8 cellular contexts compared by ENCODE assay signal in genomic region chr4:134470544-134470943, GRCh38.
A peak's percentile ranks its signal among the peaks of the same experiment; 100 is the strongest.
DNase-seq lines count a peak whose midpoint lies in the region; ATAC-seq, FAIRE-seq and TF ChIP-seq lines count a peak whose summit lies in the region.

No MANE protein-coding gene starts in this region.

- no peaks in the 10 kb centered on the region for H3K79me2 ChIP-seq in MM.1S (ENCODE audit: low read length)

- no peaks in the 10 kb centered on the region for H3F3A ChIP-seq in MM.1S (ENCODE audit: insufficient read depth, low read length)

- no peak overlapping the region for H3K4me3 Mint-ChIP-seq in activated T-cell treated with anti-CD3 and anti-CD28 coated beads, Interleukin-2, amount 50 U/mL, for 72 hours
- H3K4me3 Mint-ChIP-seq in activated T-cell treated with anti-CD3 and anti-CD28 coated beads, Interleukin-2, amount 50 U/mL, for 24 hours: no peak overlapping the region

- no peaks in the 10 kb centered on the region for H3K4me1 ChIP-seq in MM.1S (ENCODE audit: low read length)

- no peaks in the 10 kb centered on the region for H3K36me3 Mint-ChIP-seq in activated T-cell treated with anti-CD3 and anti-CD28 coated beads, Interleukin-2, amount 50 U/mL, for 72 hours (ENCODE audit: insufficient read depth in 2 of 2)
- H3K36me3 Mint-ChIP-seq in activated T-cell treated with anti-CD3 and anti-CD28 coated beads, Interleukin-2, amount 50 U/mL, for 24 hours (ENCODE audit: low read depth): no peaks in the 10 kb centered on the region

- no peaks in the 10 kb centered on the region for H3K9me3 ChIP-seq in MM.1S (replicated peaks; ENCODE audit: insufficient read depth, low read length)

- H3K36me3 ChIP-seq in MM.1S (replicated peaks; ENCODE audit: insufficient read depth, low read length) (no peaks in the 10 kb centered on the region), bronchial epithelial cell (ENCODE audit: control insufficient read depth, insufficient read depth, low read length) (no peaks in the 10 kb centered on the region)

- ATAC-seq in GM18519 (IDR thresholded peaks at IDR 0.05; ENCODE audit: low FRiP score, unreplicated experiment) (no peak), GM19463 (IDR thresholded peaks at IDR 0.05; ENCODE audit: unreplicated experiment) (no peak)
- no peak for ATAC-seq in activated T-cell treated with anti-CD3 and anti-CD28 coated beads, Interleukin-2, amount 50 U/mL, for 72 hours (replicated peaks in 1 of 2)

- no peaks in the 10 kb centered on the region for H3K9me2 ChIP-seq in MM.1S (replicated peaks; ENCODE audit: insufficient read depth, low read length)

- H3K4me3 ChIP-seq in MM.1S (ENCODE audit: low read length) (no peak overlapping the region), bronchial epithelial cell (ENCODE audit: low read depth, low read length) (no peak overlapping the region)

- H3K9me3 Mint-ChIP-seq in activated T-cell treated with anti-CD3 and anti-CD28 coated beads, Interleukin-2, amount 50 U/mL, for 72 hours: peaks cover 6 to 10% of the 10 kb centered on the region in 2 donors
- peaks cover 15% of the 10 kb centered on the region for H3K9me3 Mint-ChIP-seq in activated T-cell treated with anti-CD3 and anti-CD28 coated beads, Interleukin-2, amount 50 U/mL, for 24 hours

- H3K27me3 Mint-ChIP-seq in activated T-cell treated with anti-CD3 and anti-CD28 coated beads, Interleukin-2, amount 50 U/mL, for 72 hours (ENCODE audit: low read depth): no peaks in the 10 kb centered on the region
- no peaks in the 10 kb centered on the region for H3K27me3 Mint-ChIP-seq in activated T-cell treated with anti-CD3 and anti-CD28 coated beads, Interleukin-2, amount 50 U/mL, for 24 hours

- H3K27me3 ChIP-seq in MM.1S (replicated peaks; ENCODE audit: insufficient read depth, low read length): no peaks in the 10 kb centered on the region
- H3K27me3 ChIP-seq in bronchial epithelial cell (ENCODE audit: control insufficient read depth, insufficient read depth, low read length): no peaks in the 10 kb centered on the region

- H2AFZ ChIP-seq in MM.1S (ENCODE audit: low read length): peak overlapping the region; percentile 31

- no peaks in the 10 kb centered on the region for H3K4me1 Mint-ChIP-seq in activated T-cell treated with anti-CD3 and anti-CD28 coated beads, Interleukin-2, amount 50 U/mL, for 72 hours (ENCODE audit: low read depth)
- no peaks in the 10 kb centered on the region for H3K4me1 Mint-ChIP-seq in activated T-cell treated with anti-CD3 and anti-CD28 coated beads, Interleukin-2, amount 50 U/mL, for 24 hours (ENCODE audit: low read depth)

- no peak overlapping the region for H3K27ac ChIP-seq in MM.1S (ENCODE audit: low read length)

- no peak overlapping the region for H3K9ac ChIP-seq in MM.1S (ENCODE audit: low read length)

- TF ChIP-seq CTCF in GM12872 (IDR thresholded peaks at IDR 0.05; ENCODE audit: insufficient read depth, low read depth, low read length) (0 out of 3 replicates have a peak, but pooled peaks have one; percentile 29), MM.1S (IDR thresholded peaks at IDR 0.05; ENCODE audit: low read length) (peak; percentile 62), bronchial epithelial cell (IDR thresholded peaks at IDR 0.05; ENCODE audit: insufficient read depth, low read length, severe bottlenecking) (peak; percentile 7)

- DNase-seq in MM.1S: peak; percentile 54
- DNase-seq in bronchial epithelial cell (ENCODE audit: low read depth): no peak
- peak; percentile 16 for DNase-seq in mucosa of gallbladder (ENCODE audit: low spot score)
- DNase-seq in activated T-cell treated with anti-CD3 and anti-CD28 coated beads, Interleukin-2, amount 50 U/mL, for 72 hours: no peak
- no peak for DNase-seq in activated T-cell treated with anti-CD3 and anti-CD28 coated beads, Interleukin-2, amount 50 U/mL, for 24 hours

- H3K4me2 ChIP-seq in MM.1S (ENCODE audit: low read depth, low read length): no peak overlapping the region

- H4K20me1 ChIP-seq in MM.1S (ENCODE audit: insufficient read depth, low read length): no peaks in the 10 kb centered on the region

- FAIRE-seq in bronchial epithelial cell (lab: Jason Lieb, UNC): no peak

- H3K27ac Mint-ChIP-seq in activated T-cell treated with anti-CD3 and anti-CD28 coated beads, Interleukin-2, amount 50 U/mL, for 72 hours: no peak overlapping the region
- no peak overlapping the region for H3K27ac Mint-ChIP-seq in activated T-cell treated with anti-CD3 and anti-CD28 coated beads, Interleukin-2, amount 50 U/mL, for 24 hours

Comparison
In these comparisons a context has a peak if more than half of its experiments do, and no peak if none do; other contexts are left out.
1. CTCF ChIP-seq: peak in every context shown above with its lines; median percentile 62 in MM.1S; 29 in GM12872; 7 in bronchial epithelial cell.
2. DNase-seq: peak in MM.1S (single experiment) and mucosa of gallbladder (single experiment); none in bronchial epithelial cell (single experiment), activated T-cell treated with anti-CD3 and anti-CD28 coated beads, Interleukin-2, amount 50 U/mL, for 72 hours (0 of 2) and activated T-cell treated with anti-CD3 and anti-CD28 coated beads, Interleukin-2, amount 50 U/mL, for 24 hours (single experiment).